Comparison of ENCODE assay signal across 8 cellular contexts in the genomic region with DNA sequence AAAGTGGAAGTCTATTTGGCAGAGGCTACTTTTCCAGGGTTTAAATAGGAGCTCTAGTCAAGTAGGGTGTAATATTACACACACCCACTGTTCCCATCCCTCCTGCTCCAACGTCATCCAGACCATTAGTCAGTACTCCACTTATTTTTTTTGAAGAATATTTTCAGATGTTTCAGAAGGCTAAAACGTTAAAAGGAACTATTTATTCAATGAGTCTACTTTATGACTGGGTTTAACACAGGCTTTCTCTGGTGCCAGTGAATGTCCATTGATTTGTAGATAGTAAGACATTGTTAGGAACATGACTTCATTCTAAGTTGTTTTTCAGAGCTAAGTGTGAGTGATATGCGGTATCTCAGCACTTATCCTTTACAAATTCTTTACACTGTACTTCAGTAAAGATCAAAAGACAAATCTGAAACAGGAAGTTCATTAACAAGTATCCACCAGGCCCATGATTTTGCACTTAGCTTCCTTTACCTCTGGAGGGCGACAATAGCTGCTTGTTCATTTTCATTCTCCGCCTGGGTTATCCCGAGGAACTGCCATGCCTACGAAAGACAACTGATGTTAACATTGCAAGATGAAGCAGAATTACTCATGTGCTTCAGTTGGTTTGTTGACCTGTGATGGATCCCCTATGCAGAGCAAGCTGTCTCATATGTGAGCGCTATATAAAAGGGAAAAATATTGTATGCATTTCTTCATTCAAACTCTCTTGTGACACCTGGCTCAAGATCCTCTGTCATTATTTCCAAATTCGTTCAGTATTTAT.
DNase-seq lines count a peak whose midpoint lies in the region; ATAC-seq, FAIRE-seq and TF ChIP-seq lines count a peak whose summit lies in the region.

No MANE protein-coding gene starts in this region.

- peak overlapping the region; percentile 78 for H3K27ac ChIP-seq in astrocyte (ENCODE audit: low read depth, low read length)
- H3K27ac ChIP-seq in iPS DF 6.9 (ENCODE audit: low read length) = no peak overlapping the region
- H3K27ac ChIP-seq in tibial artery = no peak overlapping the region

- no peaks in the 10 kb centered on the region for H3K36me3 ChIP-seq in GM06990 (ENCODE audit: control insufficient read depth, insufficient read depth, low read length)
- H3K36me3 ChIP-seq in astrocyte (ENCODE audit: insufficient read depth, low read length) = no peaks in the 10 kb centered on the region
- H3K36me3 ChIP-seq in iPS DF 6.9 (ENCODE audit: control insufficient read depth, insufficient read depth, low read length) = no peaks in the 10 kb centered on the region
- no peaks in the 10 kb centered on the region for H3K36me3 ChIP-seq in tibial artery

- ATAC-seq in GM21390 (IDR thresholded peaks at IDR 0.05; ENCODE audit: unreplicated experiment) (peak; percentile 93), HG03565 (IDR thresholded peaks at IDR 0.05; ENCODE audit: unreplicated experiment) (peak; percentile 86)

- H3K27me3 ChIP-seq in GM06990 (replicated peaks; ENCODE audit: control insufficient read depth, insufficient read depth, low read length) = no peaks in the 10 kb centered on the region
- H3K27me3 ChIP-seq in astrocyte (ENCODE audit: insufficient read depth, low read length) = no peaks in the 10 kb centered on the region
- H3K27me3 ChIP-seq in iPS DF 6.9 (ENCODE audit: control insufficient read depth, insufficient read depth, low read length) = no peaks in the 10 kb centered on the region
- no peaks in the 10 kb centered on the region for H3K27me3 ChIP-seq in tibial artery

- DNase-seq in GM06990 (ENCODE audit: extremely low read depth, insufficient read length) (peak; percentile 20), NCI-H526 (lab: John Stamatoyannopoulos, UW) (peak; percentile 42 to 76), astrocyte (ENCODE audit: low read depth) (peak; percentile 83), iPS DF 6.9 (ENCODE audit: low read depth, low spot score) (peak; percentile 39), smooth muscle cell of the brain vasculature (ENCODE audit: low read depth, low spot score) (peak; percentile 52), tibial artery (no peak)

- H3K27ac Mint-ChIP-seq in astrocyte (ENCODE audit: unreplicated experiment) = peak overlapping the region; percentile 84

- no peaks in the 10 kb centered on the region for H3K27me3 Mint-ChIP-seq in astrocyte (ENCODE audit: low read depth, unreplicated experiment)

- no peak overlapping the region for H3K4me3 ChIP-seq in GM06990 (replicated peaks; ENCODE audit: low read depth, low read length)
- H3K4me3 ChIP-seq in astrocyte (ENCODE audit: insufficient read depth, low read depth, low read length) = no peak overlapping the region
- H3K4me3 ChIP-seq in iPS DF 6.9 (ENCODE audit: low read length) = no peak overlapping the region
- no peak overlapping the region for H3K4me3 ChIP-seq in tibial artery

- no peaks in the 10 kb centered on the region for H3K9me3 Mint-ChIP-seq in astrocyte (ENCODE audit: unreplicated experiment)

- no peaks in the 10 kb centered on the region for H3K36me3 Mint-ChIP-seq in astrocyte (ENCODE audit: low read depth, unreplicated experiment)

- no peaks in the 10 kb centered on the region for H4K20me1 ChIP-seq in astrocyte (ENCODE audit: insufficient read depth, low read length)

- H3K79me2 ChIP-seq in astrocyte (ENCODE audit: insufficient read depth, low read length) = no peaks in the 10 kb centered on the region

- intact Hi-C loops in tibial artery (cut with DNase I; ENCODE audit: low total_unique reads) = no loop called here

- peaks cover 8% of the 10 kb centered on the region for H3K4me1 Mint-ChIP-seq in astrocyte (ENCODE audit: low read depth, unreplicated experiment)

- WGBS in iPS DF 6.9 (ENCODE audit: insufficient coverage, insufficient read length) = no CpG with 5 or more reads among the region's 9 CpGs

- TF ChIP-seq CTCF in GM06990 (IDR thresholded peaks at IDR 0.05; ENCODE audit: insufficient read depth, low read length, poor library complexity, severe bottlenecking) (peak; percentile 69), astrocyte (IDR thresholded peaks at IDR 0.05; ENCODE audit: insufficient read depth, low read depth, low read length) (peak; percentile 89), tibial artery (IDR thresholded peaks at IDR 0.05) (no peak)

- peak; percentile 77 for FAIRE-seq in astrocyte (lab: Jason Lieb, UNC)

- peak overlapping the region; percentile 46 for H2AFZ ChIP-seq in astrocyte (ENCODE audit: low read depth, low read length)

- peak overlapping the region; percentile 62 for H3K4me2 ChIP-seq in astrocyte (ENCODE audit: low read length)

- H3K9me3 ChIP-seq in astrocyte (ENCODE audit: insufficient read depth, low read depth, low read length) (no peaks in the 10 kb centered on the region), iPS DF 6.9 (ENCODE audit: control insufficient read depth, insufficient read depth, low read length) (no peaks in the 10 kb centered on the region), tibial artery (no peaks in the 10 kb centered on the region)

- H3K4me1 ChIP-seq in astrocyte (ENCODE audit: insufficient read depth, low read length) (peaks cover 10% of the 10 kb centered on the region), iPS DF 6.9 (ENCODE audit: control insufficient read depth, insufficient read depth, low read length) (no peaks in the 10 kb centered on the region), tibial artery (no peaks in the 10 kb centered on the region)

- peak overlapping the region; percentile 74 for H3K9ac ChIP-seq in astrocyte (ENCODE audit: low read length)

- no peak overlapping the region for H3K4me3 Mint-ChIP-seq in astrocyte (ENCODE audit: unreplicated experiment)

Comparison
In these comparisons a context has a peak if more than half of its experiments do, and no peak if none do; other contexts are left out.
1. DNase-seq: peak in GM06990 (single experiment), NCI-H526 (2 of 2), astrocyte (single experiment), iPS DF 6.9 (single experiment) and smooth muscle cell of the brain vasculature (single experiment); none in tibial artery (0 of 2).
2. CTCF ChIP-seq: peak in GM06990 (single experiment) and astrocyte (single experiment); none in tibial artery (0 of 2).